In genomic region chr9:121599872-121600585, GRCh38 we compare ENCODE assay signal across 9 cellular contexts. TPM values are rescaled to one million over a fixed set of nuclear protein-coding genes. Genes with fewer than 3 reads are reported as not detected.
A peak's percentile ranks its signal among the peaks of the same experiment; 100 is the strongest.
DNase-seq lines count a peak whose midpoint lies in the region; ATAC-seq and TF ChIP-seq lines count a peak whose summit lies in the region.
"Had no signal": no experiment of that assay in that cellular context is flagged by ENCODE, and none has a peak within 500 bp of the region (broad histone marks: within the 10 kb centered on the region; RNA-seq: fewer than 3 reads in every experiment).

No MANE protein-coding gene starts in this region.

- H3K27ac Mint-ChIP-seq in glutamatergic neuron (ENCODE audit: unreplicated experiment) (no peak overlapping the region), progenitor cell of endocrine pancreas (peak overlapping the region; percentile 20)

- H3K4me3 Mint-ChIP-seq in glutamatergic neuron (ENCODE audit: unreplicated experiment) = peak overlapping the region; percentile 71
- H3K4me3 Mint-ChIP-seq in progenitor cell of endocrine pancreas (ENCODE audit: low read depth) = peak overlapping the region; percentile 75

- CTCF ChIA-PET in SK-N-SH (lab: Yijun Ruan, JAX) = interaction anchor here (0.7 to 2.2 kb wide), 8 partner anchors 9 to 54 kb away, joined by 3 to 12 read pairs (median 4); no protein-coding TSS in a partner anchor

- no peak for TF ChIP-seq RAD21 in SK-N-SH (IDR thresholded peaks at IDR 0.05; ENCODE audit: low read length)

- H3K9ac ChIP-seq in BLaER1 treated with 17β-estradiol and CSF1 and Interleukin-3, amounts not matched to agents 10 nM and 100 nM = peak overlapping the region; percentile 30 to 79 (median 62); a peak in 21 of 22 replicates
- H3K9ac ChIP-seq in SK-N-SH = peak overlapping the region; percentile 63

- no peak for TF ChIP-seq EP300 in SK-N-SH (IDR thresholded peaks at IDR 0.05; ENCODE audit: borderline replicate concordance in 1 of 2, low read depth in 1 of 2, low read length in 1 of 2)

- peak overlapping the region in 5 of 11 experiments; percentile 29 to 48 (median 37); a peak in 8 of 22 replicates for H3K27ac ChIP-seq in BLaER1 treated with 17β-estradiol and CSF1 and Interleukin-3, amounts not matched to agents 10 nM and 100 nM
- H3K27ac ChIP-seq in SK-N-SH (ENCODE audit: low read depth in 2 of 2, low read length in 1 of 2) = peak overlapping the region in 1 of 2 experiments; percentile 60; a peak in 1 of 4 replicates

- peaks cover 18 to 27% (median 24%) of the 10 kb centered on the region in 11 experiments for H3K9me3 ChIP-seq in BLaER1 treated with 17β-estradiol and CSF1 and Interleukin-3, amounts not matched to agents 10 nM and 100 nM (replicated peaks in 1 of 11)
- H3K9me3 ChIP-seq in SK-N-SH = no peaks in the 10 kb centered on the region

- H3K79me2 ChIP-seq in SK-N-SH (ENCODE audit: insufficient read depth) = no peaks in the 10 kb centered on the region

- H3K36me3 ChIP-seq in BLaER1 treated with 17β-estradiol and CSF1 and Interleukin-3, amounts not matched to agents 10 nM and 100 nM = no peaks in the 10 kb centered on the region; a peak in 1 of 22 replicates
- no peaks in the 10 kb centered on the region for H3K36me3 ChIP-seq in SK-N-SH (replicated peaks in 1 of 2; ENCODE audit: control insufficient read depth in 1 of 2, insufficient read depth in 2 of 2, low read length in 1 of 2)

- peak overlapping the region; percentile 94 for H2AFZ ChIP-seq in SK-N-SH (ENCODE audit: low read depth)

- H3K36me3 Mint-ChIP-seq in glutamatergic neuron (ENCODE audit: unreplicated experiment) (no peaks in the 10 kb centered on the region), progenitor cell of endocrine pancreas (ENCODE audit: insufficient read depth) (peaks cover 1% of the 10 kb centered on the region)

- H3K9me3 Mint-ChIP-seq in glutamatergic neuron (ENCODE audit: unreplicated experiment) (peaks cover 3% of the 10 kb centered on the region), progenitor cell of endocrine pancreas (ENCODE audit: low read depth) (peaks cover 5% of the 10 kb centered on the region)

- H3K4me1 Mint-ChIP-seq in glutamatergic neuron (ENCODE audit: low read depth, unreplicated experiment) = peaks cover 4% of the 10 kb centered on the region
- peaks cover 15% of the 10 kb centered on the region for H3K4me1 Mint-ChIP-seq in progenitor cell of endocrine pancreas (ENCODE audit: low read depth)

- peak; percentile 72 for DNase-seq in SK-N-SH
- no peak for DNase-seq in glutamatergic neuron
- DNase-seq in progenitor cell of endocrine pancreas (ENCODE audit: low spot score, unreplicated experiment) = no peak
- no peak for DNase-seq in activated CD4-positive, alpha-beta T cell treated with anti-CD3 and anti-CD28 coated beads for 48 hours
- no peak for DNase-seq in AML-193 (lab: John Stamatoyannopoulos, UW)
- no peak for DNase-seq in stimulated activated naive CD8-positive, alpha-beta T cell treated with anti-CD3 and anti-CD28 coated beads, Interleukin-15, Interleukin-2, amounts not matched to agents 100 U/mL and 50 U/mL, for 24 hours
- DNase-seq: T-helper 9 cell had no signal

- peaks cover 5% of the 10 kb centered on the region for H3F3A ChIP-seq in SK-N-SH (replicated peaks; ENCODE audit: insufficient read depth)

- no peak for ATAC-seq in stimulated activated naive CD8-positive, alpha-beta T cell treated with anti-CD3 and anti-CD28 coated beads, Interleukin-15, Interleukin-2, amounts not matched to agents 100 U/mL and 50 U/mL, for 24 hours
- no peak for ATAC-seq in HG02981 (IDR thresholded peaks at IDR 0.05; ENCODE audit: unreplicated experiment)

- H3K27me3 Mint-ChIP-seq in glutamatergic neuron (ENCODE audit: unreplicated experiment) (peaks cover 10% of the 10 kb centered on the region), progenitor cell of endocrine pancreas (peaks cover 12% of the 10 kb centered on the region)

- H3K4me3 ChIP-seq in BLaER1 treated with 17β-estradiol and CSF1 and Interleukin-3, amounts not matched to agents 10 nM and 100 nM = peak overlapping the region; percentile 51 to 71 (median 59)
- H3K4me3 ChIP-seq in SK-N-SH (ENCODE audit: low read depth in 2 of 2, low read length in 1 of 2) = peak overlapping the region; percentile 67 to 71

- WGBS in SK-N-SH (ENCODE audit: low lambda C conversion rate) = 3% methylated on average over 18 of the region's 25 CpGs

- peaks cover 39 to 58% (median 56%) of the 10 kb centered on the region in 11 experiments for H3K27me3 ChIP-seq in BLaER1 treated with 17β-estradiol and CSF1 and Interleukin-3, amounts not matched to agents 10 nM and 100 nM
- no peaks in the 10 kb centered on the region for H3K27me3 ChIP-seq in SK-N-SH (ENCODE audit: insufficient read depth)

- H3K4me1 ChIP-seq in BLaER1 treated with 17β-estradiol and CSF1 and Interleukin-3, amounts not matched to agents 10 nM and 100 nM = peaks cover 44 to 61% (median 58%) of the 10 kb centered on the region in 10 experiments
- H3K4me1 ChIP-seq in SK-N-SH (ENCODE audit: control insufficient read depth in 1 of 2, insufficient read depth in 2 of 2, low read depth in 1 of 2, low read length in 1 of 2) = peaks cover 0 to 39% of the 10 kb centered on the region in 2 experiments; a peak in 1 of 4 replicates

- H3K9me2 ChIP-seq in SK-N-SH = no peaks in the 10 kb centered on the region

- TF ChIP-seq CTCF in SK-N-SH (IDR thresholded peaks at IDR 0.05) = peak; percentile 16; the same call in 1 of the 2 replicates
- no peak for TF ChIP-seq CTCF in glutamatergic neuron (IDR thresholded peaks at IDR 0.05; ENCODE audit: partially characterized antibody, unreplicated experiment)
- TF ChIP-seq CTCF in progenitor cell of endocrine pancreas (IDR thresholded peaks at IDR 0.05; ENCODE audit: unreplicated experiment) = no peak

- POLR2A ChIA-PET in SK-N-SH (lab: Yijun Ruan, JAX) = no interaction called here

- H3K4me2 ChIP-seq in BLaER1 treated with 17β-estradiol and CSF1 and Interleukin-3, amounts not matched to agents 10 nM and 100 nM = peak overlapping the region; percentile 80 to 98 (median 95)
- peak overlapping the region; percentile 99 for H3K4me2 ChIP-seq in SK-N-SH

- H4K20me1 ChIP-seq in BLaER1 treated with 17β-estradiol and CSF1 and Interleukin-3, amounts not matched to agents 10 nM and 100 nM = no peaks in the 10 kb centered on the region
- H4K20me1 ChIP-seq in SK-N-SH (ENCODE audit: insufficient read depth) = no peaks in the 10 kb centered on the region

TF ChIP-seq in SK-N-SH, 30 proteins besides CTCF, POLR2A, EP300 and RAD21 (continues in another document):
- TF ChIP-seq SMC3 (IDR thresholded peaks at IDR 0.05; ENCODE audit: low read depth, low read length) = no peak
- TF ChIP-seq FOXJ3 (CRISPR knock-in tag; IDR thresholded peaks at IDR 0.05) = no peak
- TF ChIP-seq MXI1 (IDR thresholded peaks at IDR 0.05; ENCODE audit: low read depth, low read length) = no peak
- no peak for TF ChIP-seq ZBTB33 (IDR thresholded peaks at IDR 0.05; ENCODE audit: borderline replicate concordance, low read depth)
- TF ChIP-seq ELF1 (IDR thresholded peaks at IDR 0.05) = no peak
- TF ChIP-seq YY1 (IDR thresholded peaks at IDR 0.05; ENCODE audit: low read depth) = no peak
- no peak for TF ChIP-seq RXRA (IDR thresholded peaks at IDR 0.05; ENCODE audit: borderline replicate concordance, low read depth)
- TF ChIP-seq TEAD4 (IDR thresholded peaks at IDR 0.05; ENCODE audit: borderline replicate concordance, insufficient read depth) = no peak
- no peak for TF ChIP-seq RFX5 (IDR thresholded peaks at IDR 0.05; ENCODE audit: low read length)
- TF ChIP-seq FOSL2 (IDR thresholded peaks at IDR 0.05; ENCODE audit: borderline replicate concordance, low read depth) = no peak
- no peak for TF ChIP-seq GABPA (IDR thresholded peaks at IDR 0.05; ENCODE audit: low read depth)
- TF ChIP-seq JUND (IDR thresholded peaks at IDR 0.05) = no peak
- TF ChIP-seq USF2 (IDR thresholded peaks at IDR 0.05; ENCODE audit: borderline replicate concordance, low read depth, low read length) = no peak
- TF ChIP-seq PBX3 (IDR thresholded peaks at IDR 0.05) = no peak
- TF ChIP-seq EZH2phosphoT487 (IDR thresholded peaks at IDR 0.05; ENCODE audit: borderline replicate concordance, low read depth) = no peak

RNA-seq across cellular contexts. Expression of gene DAB2IP, which starts 51.4 kb away (rescaled TPM):
- polyA plus RNA-seq in SK-N-SH (2012; rRNA removed) = 21.4 and 25.4 TPM in 2 replicates
- 9.4 and 15.4 TPM in 2 replicates for polyA plus RNA-seq in SK-N-SH (2012; cell fraction: cytosol; rRNA removed)
- polyA plus RNA-seq in SK-N-SH (2012; cell fraction: nucleus; rRNA removed) = 30.4 and 34.4 TPM in 2 replicates
- total RNA-seq in glutamatergic neuron (ENCODE audit: unreplicated experiment) (32.9 TPM), progenitor cell of endocrine pancreas (63.2 and 67.8 TPM in 2 replicates)
